In genomic region chr3:20040476-20041196, GRCh38 we compare ENCODE assay signal across 8 cellular contexts.
A peak's percentile ranks its signal among the peaks of the same experiment; 100 is the strongest.
DNase-seq lines count a peak whose midpoint lies in the region; ATAC-seq, FAIRE-seq and TF ChIP-seq lines count a peak whose summit lies in the region.

No MANE protein-coding gene starts in this region.

- H3K27me3 ChIP-seq in layer of hippocampus (ENCODE audit: control insufficient read depth, insufficient read depth, low read length): no peaks in the 10 kb centered on the region

- peak; percentile 50 for ATAC-seq in HG02970 (IDR thresholded peaks at IDR 0.05; ENCODE audit: low FRiP score, unreplicated experiment)

- peak; percentile 60 for FAIRE-seq in GM18507 (lab: Jason Lieb, UNC)

- DNase-seq in GM18507 (ENCODE audit: extremely low spot score, insufficient read length, low read depth) (peak; percentile 40), NCI-H2171 (lab: John Stamatoyannopoulos, UW) (peak; percentile 13)
- DNase-seq in activated CD4-positive, alpha-beta T cell treated with anti-CD3 and anti-CD28 coated beads for 24 hours (ENCODE audit: low read depth in 2 of 2): peak; percentile 45 to 57
- peak; percentile 69 for DNase-seq in stimulated activated CD4-positive, alpha-beta T cell treated with anti-CD3 and anti-CD28 coated beads, Interleukin-1b, Interleukin-23, amount 100 ng/mL, for 48 hours

- TF ChIP-seq CTCF in 22Rv1 (IDR thresholded peaks at IDR 0.05): peak; percentile 27

- H3K27ac ChIP-seq in 22Rv1 (peak overlapping the region; percentile 85), cingulate gyrus (ENCODE audit: low read depth, low read length) (peak overlapping the region; percentile 94), layer of hippocampus (ENCODE audit: low read depth, low read length) (peak overlapping the region; percentile 96)

Comparison
In these comparisons a context has a peak if more than half of its experiments do, and no peak if none do; other contexts are left out.
1. Peak in every context shown above with its lines: DNase-seq, ATAC-seq and H3K27ac ChIP-seq.
2. DNase-seq: peak in every context shown above with its lines; median percentile 69 in stimulated activated CD4-positive, alpha-beta T cell treated with anti-CD3 and anti-CD28 coated beads, Interleukin-1b, Interleukin-23, amount 100 ng/mL, for 48 hours; 51 in activated CD4-positive, alpha-beta T cell treated with anti-CD3 and anti-CD28 coated beads for 24 hours; 40 in GM18507; 13 in NCI-H2171.